14 cellular contexts compared by ENCODE assay signal in genomic region chr9:89439571-89439970, GRCh38. TPM values are rescaled to one million over a fixed set of nuclear protein-coding genes. Genes with fewer than 3 reads are reported as not detected.
A peak's percentile ranks its signal among the peaks of the same experiment; 100 is the strongest.
DNase-seq lines count a peak whose midpoint lies in the region; ATAC-seq and TF ChIP-seq lines count a peak whose summit lies in the region.
"Had no signal": no experiment of that assay in that cellular context is flagged by ENCODE, and none has a peak within 500 bp of the region (broad histone marks: within the 10 kb centered on the region; RNA-seq: fewer than 3 reads in every experiment).

No MANE protein-coding gene starts in this region.

- no peak overlapping the region for H3K9ac ChIP-seq in H9 (ENCODE audit: extremely low read depth, insufficient read length, low read length)

- no peaks in the 10 kb centered on the region for H3K27me3 ChIP-seq in CD4-positive, alpha-beta memory T cell (ENCODE audit: insufficient read depth, low read length)
- H3K27me3 ChIP-seq in H9 (ENCODE audit: insufficient read depth, low read length) (no peaks in the 10 kb centered on the region), right atrium auricular region (no peaks in the 10 kb centered on the region)
- H3K27me3 ChIP-seq: testis had no signal

- peak overlapping the region in 7 of 8 donors; percentile 5 to 80 (median 57) for H3K4me3 Mint-ChIP-seq in CD4-positive, alpha-beta memory T cell
- H3K4me3 Mint-ChIP-seq in H9: no peak overlapping the region
- H3K4me3 Mint-ChIP-seq in naive thymus-derived CD8-positive, alpha-beta T cell: peak overlapping the region in 9 of 10 donors; percentile 36 to 80 (median 63)
- H3K4me3 Mint-ChIP-seq: nephron had no signal

- no peak overlapping the region for H2BK120ac ChIP-seq in H9 (ENCODE audit: low read depth, low read length, poor library complexity, severe bottlenecking)

- TF ChIP-seq CTCF in H9 (conservative IDR thresholded peaks at IDR 0.05): no peak
- TF ChIP-seq CTCF in right atrium auricular region (IDR thresholded peaks at IDR 0.05): no peak

- H2AK5ac ChIP-seq in H9 (ENCODE audit: insufficient read length, low read length): no peak overlapping the region

- H3K56ac ChIP-seq in H9 (ENCODE audit: insufficient read length, low read depth, low read length): no peak overlapping the region

- no peak overlapping the region for H3K23ac ChIP-seq in H9 (ENCODE audit: insufficient read length, low read depth, low read length)

- H3T11ph ChIP-seq in H9 (ENCODE audit: low read length): no peak overlapping the region

- intact Hi-C loops in CD4-positive, alpha-beta memory T cell (cut with micrococcal nuclease): no loop called here

- H2BK20ac ChIP-seq in H9 (ENCODE audit: low read depth, low read length, poor library complexity, severe bottlenecking): no peak overlapping the region

- H3K79me1 ChIP-seq in H9 (ENCODE audit: insufficient read depth, low read depth, low read length, poor library complexity, severe bottlenecking): no peaks in the 10 kb centered on the region

- H3K4me2 ChIP-seq in H9 (ENCODE audit: insufficient read depth, insufficient read length, low read length): no peak overlapping the region

- no CpG with 5 or more reads among the region's 10 CpGs for WGBS in H9 (ENCODE audit: extremely low coverage, insufficient read length, low lambda C conversion rate)

- H3K9me3 Mint-ChIP-seq in CD4-positive, alpha-beta memory T cell: no peaks in the 10 kb centered on the region
- H3K9me3 Mint-ChIP-seq in H9: no peaks in the 10 kb centered on the region
- no peaks in the 10 kb centered on the region for H3K9me3 Mint-ChIP-seq in activated naive CD4-positive, alpha-beta T cell treated with anti-CD3 and anti-CD28 coated beads, Interleukin-2, amount 50 U/mL, for 72 hours
- no peaks in the 10 kb centered on the region for H3K9me3 Mint-ChIP-seq in naive thymus-derived CD8-positive, alpha-beta T cell
- H3K9me3 Mint-ChIP-seq: nephron had no signal

- peaks cover 4% of the 10 kb centered on the region for H3K23me2 ChIP-seq in H9 (ENCODE audit: insufficient read length, low read depth, low read length, poor library complexity, severe bottlenecking)

- H3K18ac ChIP-seq in H9 (ENCODE audit: insufficient read length, low read depth, low read length): no peak overlapping the region

- H3K27me3 Mint-ChIP-seq in CD4-positive, alpha-beta memory T cell: no peaks in the 10 kb centered on the region
- no peaks in the 10 kb centered on the region for H3K27me3 Mint-ChIP-seq in H9 (ENCODE audit: low read depth)
- H3K27me3 Mint-ChIP-seq in naive thymus-derived CD8-positive, alpha-beta T cell: no peaks in the 10 kb centered on the region

- H2BK12ac ChIP-seq in H9 (ENCODE audit: insufficient read length, low read depth, low read length): no peak overlapping the region

- no peak overlapping the region for H3K4ac ChIP-seq in H9 (ENCODE audit: low read depth, low read length)

- peak overlapping the region; percentile 90 to 95 (median 93) for H3K27ac Mint-ChIP-seq in CD4-positive, alpha-beta memory T cell
- H3K27ac Mint-ChIP-seq in H9: peak overlapping the region; percentile 77 to 96 (median 93); a peak in 5 of 7 replicates
- peak overlapping the region; percentile 90 to 93 for H3K27ac Mint-ChIP-seq in activated naive CD4-positive, alpha-beta T cell treated with anti-CD3 and anti-CD28 coated beads, Interleukin-2, amount 50 U/mL, for 72 hours
- H3K27ac Mint-ChIP-seq in naive thymus-derived CD8-positive, alpha-beta T cell: peak overlapping the region; percentile 86 to 95 (median 93)

- CTCF ChIA-PET in CD4-positive, alpha-beta memory T cell (lab: Charles Lee; ENCODE audit: partially characterized antibody): interaction anchor here (0.9 to 3.4 kb wide), 5 partner anchors 11 to 109 kb away, joined by 3 to 22 read pairs (median 3); no protein-coding TSS in a partner anchor

- no peak overlapping the region for H4K91ac ChIP-seq in H9 (ENCODE audit: insufficient read length, low read depth, low read length)

- no peak overlapping the region; the same call in 1 of the 2 replicates for H3K14ac ChIP-seq in H9 (ENCODE audit: insufficient read depth, low read length)

- H3K27ac ChIP-seq in CD4-positive, alpha-beta memory T cell (ENCODE audit: low read depth, low read length): peak overlapping the region; percentile 50
- H3K27ac ChIP-seq in H9 (ENCODE audit: insufficient read length, low read depth, low read length) (no peak overlapping the region), right atrium auricular region (no peak overlapping the region)
- H3K27ac ChIP-seq: testis had no signal

- H4K5ac ChIP-seq in H9 (ENCODE audit: insufficient read length, low read depth, low read length): no peak overlapping the region

- H2BK15ac ChIP-seq in H9 (ENCODE audit: low read depth, low read length): no peak overlapping the region

- no peak overlapping the region for H2BK5ac ChIP-seq in H9 (ENCODE audit: insufficient read length, low read length)

- no peak for ATAC-seq in activated naive CD4-positive, alpha-beta T cell treated with anti-CD3 and anti-CD28 coated beads, Interleukin-2, amount 50 U/mL, for 72 hours
- no peak for ATAC-seq in naive thymus-derived CD8-positive, alpha-beta T cell
- ATAC-seq in GM18868 (IDR thresholded peaks at IDR 0.05; ENCODE audit: unreplicated experiment): no peak
- ATAC-seq: PC-3 had no signal

- H2AFZ ChIP-seq in H9 (ENCODE audit: low read length): no peak overlapping the region

- H4K8ac ChIP-seq in H9 (replicated peaks; ENCODE audit: insufficient read length, low read depth, low read length): no peak overlapping the region

- H3K4me3 ChIP-seq in CD4-positive, alpha-beta memory T cell (ENCODE audit: low read length in 2 of 2): no peak overlapping the region
- no peak overlapping the region for H3K4me3 ChIP-seq in right atrium auricular region
- H3K4me3 ChIP-seq: testis had no signal

- peaks cover 99% of the 10 kb centered on the region for H3K4me1 ChIP-seq in CD4-positive, alpha-beta memory T cell (ENCODE audit: insufficient read depth, low read length)
- H3K4me1 ChIP-seq in H9 (ENCODE audit: insufficient read depth, low read length) (peaks cover 13% of the 10 kb centered on the region; the same call in 1 of the 2 replicates), right atrium auricular region (peaks cover 0 to 31% of the 10 kb centered on the region in 2 donors)

- POLR2A ChIA-PET in CD4-positive, alpha-beta memory T cell (lab: Charles Lee; ENCODE audit: partially characterized antibody): interaction anchor here (1.0 to 7.1 kb wide), 12 partner anchors 10 to 110 kb away, joined by 3 to 52 read pairs (median 8); no protein-coding TSS in a partner anchor
- POLR2A ChIA-PET in naive thymus-derived CD8-positive, alpha-beta T cell (lab: Charles Lee): interaction anchor here (0.5 to 11.2 kb wide), 6 partner anchors 9 to 57 kb away, joined by 3 to 108 read pairs (median 5); no protein-coding TSS in a partner anchor

- peaks cover 13 to 59% of the 10 kb centered on the region in 2 donors for H3K36me3 Mint-ChIP-seq in CD4-positive, alpha-beta memory T cell
- peaks cover 0 to 3% (median 0%) of the 10 kb centered on the region in 3 experiments; a peak in 5 of 7 replicates for H3K36me3 Mint-ChIP-seq in H9 (ENCODE audit: insufficient read depth in 1 of 3, low read depth in 3 of 3)
- H3K36me3 Mint-ChIP-seq in activated naive CD4-positive, alpha-beta T cell treated with anti-CD3 and anti-CD28 coated beads, Interleukin-2, amount 50 U/mL, for 72 hours: peaks cover 5 to 29% of the 10 kb centered on the region in 2 donors
- H3K36me3 Mint-ChIP-seq in naive thymus-derived CD8-positive, alpha-beta T cell: peaks cover 2 to 62% (median 3%) of the 10 kb centered on the region in 3 donors

- DNase-seq in CD4-positive, alpha-beta memory T cell: no peak
- DNase-seq in H9: no peak
- no peak for DNase-seq in activated naive CD4-positive, alpha-beta T cell treated with anti-CD3 and anti-CD28 coated beads, Interleukin-2, amount 50 U/mL, for 72 hours (ENCODE audit: low spot score in 2 of 2)
- DNase-seq in naive thymus-derived CD8-positive, alpha-beta T cell: no peak
- no peak for DNase-seq in HuH-7.5 (ENCODE audit: low spot score)
- DNase-seq in RKO (ENCODE audit: low spot score): no peak
- no peak for DNase-seq in right atrium auricular region (ENCODE audit: low spot score)
- DNase-seq: aorta, GF-D8, kidney glomerular epithelial cell, PC-3, testis had no signal

- peaks cover 6% of the 10 kb centered on the region; the same call in 1 of the 2 replicates for H3K79me2 ChIP-seq in H9 (ENCODE audit: insufficient read depth, low read length)

- H3K4me1 Mint-ChIP-seq in CD4-positive, alpha-beta memory T cell: peaks cover 62 to 95% (median 85%) of the 10 kb centered on the region in 4 donors
- peaks cover 70 to 77% of the 10 kb centered on the region in 2 experiments for H3K4me1 Mint-ChIP-seq in H9
- H3K4me1 Mint-ChIP-seq in naive thymus-derived CD8-positive, alpha-beta T cell: peaks cover 46 to 97% (median 88%) of the 10 kb centered on the region in 4 donors

- peaks cover 18% of the 10 kb centered on the region for H3K36me3 ChIP-seq in CD4-positive, alpha-beta memory T cell (ENCODE audit: insufficient read depth, low read length)
- no peaks in the 10 kb centered on the region for H3K36me3 ChIP-seq in right atrium auricular region

- H3K9me3 ChIP-seq in CD4-positive, alpha-beta memory T cell (ENCODE audit: control insufficient read depth in 1 of 2, low read length in 2 of 2): no peaks in the 10 kb centered on the region
- H3K9me3 ChIP-seq in H9 (ENCODE audit: control insufficient read depth, low read depth, low read length) (no peaks in the 10 kb centered on the region), right atrium auricular region (no peaks in the 10 kb centered on the region)
- H3K9me3 ChIP-seq: testis had no signal

- no peaks in the 10 kb centered on the region for H4K20me1 ChIP-seq in H9 (ENCODE audit: control insufficient read depth, insufficient read depth, insufficient read length)

RNA-seq across cellular contexts. Expression of gene SEMA4D, which starts 58.3 kb away (rescaled TPM):
- 100 to 1,000 TPM; 393 to 410 TPM for total RNA-seq in CD4-positive, alpha-beta memory T cell
- polyA plus RNA-seq in CD4-positive, alpha-beta memory T cell: 100 to 1,000 TPM in 1 of 2 donors, 10 to 100 TPM in 1; 49.5 to 166 TPM
- total RNA-seq in H9 (2021) (41.8 and 47.2 TPM in 2 replicates), right atrium auricular region (10 to 100 TPM; 14.6 to 22.1 TPM)
- total RNA-seq in activated naive CD4-positive, alpha-beta T cell treated with anti-CD3 and anti-CD28 coated beads, Interleukin-2, amount 50 U/mL, for 72 hours: 100 to 1,000 TPM; 211 to 278 TPM
- total RNA-seq in naive thymus-derived CD8-positive, alpha-beta T cell: 100 to 1,000 TPM; 565 to 573 TPM
- 100 to 1,000 TPM; 154 to 359 (median 176) TPM for polyA plus RNA-seq in naive thymus-derived CD8-positive, alpha-beta T cell

Comparison
In these comparisons a context has a peak if more than half of its experiments do, and no peak if none do; other contexts are left out.
1. H3K4me3 Mint-ChIP-seq: peak in CD4-positive, alpha-beta memory T cell (7 of 8) and naive thymus-derived CD8-positive, alpha-beta T cell (9 of 10); none in H9 (0 of 2).
2. Peak in every context shown above with its lines, with median percentiles within 50 percentile points of each other: H3K27ac Mint-ChIP-seq.